ENCODE assay signal across 12 cellular contexts in the genomic region with DNA sequence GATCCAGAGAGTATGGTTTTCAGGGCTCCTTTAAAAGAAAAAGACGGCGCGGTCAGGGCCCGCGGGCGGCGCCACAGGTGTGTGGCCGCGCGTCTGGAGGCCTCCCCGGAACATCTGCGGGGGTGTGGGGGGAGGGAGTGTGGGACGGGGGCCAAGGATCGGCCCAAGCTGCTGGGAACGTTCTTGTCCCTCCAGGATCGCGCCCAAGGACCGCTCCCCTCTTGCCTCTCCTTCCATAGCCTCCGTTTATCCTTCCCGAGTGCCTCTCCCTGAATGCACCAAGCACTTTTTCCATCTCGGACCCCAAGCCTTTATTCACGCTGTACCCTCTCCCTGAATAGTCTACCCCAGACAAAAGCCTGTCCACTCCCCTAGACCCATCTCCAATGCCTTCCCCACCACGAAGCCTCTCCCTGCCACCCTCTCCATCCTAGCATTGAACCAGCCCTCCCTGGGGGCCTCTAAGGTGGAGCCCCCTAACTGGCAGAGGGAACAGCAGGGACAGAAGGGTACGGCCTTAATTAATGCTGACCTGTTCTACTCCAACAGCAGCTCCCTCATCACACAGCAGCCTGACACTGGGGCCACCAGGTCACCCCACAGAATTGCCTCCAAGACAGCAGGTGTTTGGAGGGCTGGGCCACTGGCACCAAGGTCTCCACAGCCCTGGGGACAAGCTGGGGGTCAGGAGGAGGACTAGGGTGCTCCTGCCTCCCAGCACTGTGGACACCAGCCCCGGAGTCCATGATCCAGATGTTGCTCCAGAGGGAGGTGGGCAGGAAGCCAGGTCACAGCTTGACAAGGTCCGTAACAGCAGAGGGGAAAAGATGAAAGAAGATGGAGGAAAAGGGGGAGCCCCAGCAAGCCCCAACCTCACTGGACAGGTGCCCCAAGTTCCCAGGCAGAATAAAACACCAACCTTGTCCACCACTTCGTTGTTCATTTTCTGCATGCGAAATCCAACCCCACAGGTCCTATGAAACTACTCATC. TPM values are rescaled to one million over a fixed set of nuclear protein-coding genes. Genes with fewer than 3 reads are reported as not detected.
DNase-seq lines count a peak whose midpoint lies in the region; ATAC-seq and TF ChIP-seq lines count a peak whose summit lies in the region.
"Had no signal": no experiment of that assay in that cellular context is flagged by ENCODE, and none has a peak within 500 bp of the region (broad histone marks: within the 10 kb centered on the region; RNA-seq: fewer than 3 reads in every experiment).

No MANE protein-coding gene starts in this region.

- H3K27ac ChIP-seq in iPS-18a (ENCODE audit: low read length): no peak overlapping the region
- no peak overlapping the region for H3K27ac ChIP-seq in thoracic aorta
- H3K27ac ChIP-seq: testis had no signal

- no peak for TF ChIP-seq CTCF in thoracic aorta (IDR thresholded peaks at IDR 0.05)

- H3K36me3 ChIP-seq in iPS-18a (ENCODE audit: control insufficient read depth, low read depth, low read length) (no peaks in the 10 kb centered on the region), thoracic aorta (no peaks in the 10 kb centered on the region)

- peaks cover 2% of the 10 kb centered on the region for H3K9me3 Mint-ChIP-seq in activated naive CD8-positive, alpha-beta T cell treated with anti-CD3 and anti-CD28 coated beads, Interleukin-2, amount 10 ng/mL, durations not matched to agents 7 days and 5 days
- H3K9me3 Mint-ChIP-seq in activated naive CD8-positive, alpha-beta T cell treated with anti-CD3 and anti-CD28 coated beads for 36 hours: no peaks in the 10 kb centered on the region
- H3K9me3 Mint-ChIP-seq: activated T-helper 2 cell treated with anti-CD3 and anti-CD28 coated beads, Interferon-gamma antibody, Interleukin-2, Interleukin-4, amounts not matched to agents 10 μg/mL and 5 μg/mL and 100 μg/mL, durations not matched to agents 14 hours and 24 hours and 36 hours had no signal

- H3K4me3 ChIP-seq in iPS-18a (ENCODE audit: low read length) (peak overlapping the region; percentile 65), thoracic aorta (peak overlapping the region; percentile 68)

- peaks cover 26% of the 10 kb centered on the region for H3K4me1 ChIP-seq in iPS-18a (ENCODE audit: control insufficient read depth, low read depth, low read length)
- H3K4me1 ChIP-seq in thoracic aorta (ENCODE audit: control insufficient read depth in 1 of 2, low read depth in 2 of 2): peaks cover 11 to 18% of the 10 kb centered on the region in 2 donors

- peak overlapping the region; percentile 54 for H3K27ac Mint-ChIP-seq in activated naive CD8-positive, alpha-beta T cell treated with anti-CD3 and anti-CD28 coated beads, Interleukin-2, amount 10 ng/mL, durations not matched to agents 7 days and 5 days
- H3K27ac Mint-ChIP-seq in activated naive CD8-positive, alpha-beta T cell treated with anti-CD3 and anti-CD28 coated beads for 36 hours: no peak overlapping the region
- no peak overlapping the region for H3K27ac Mint-ChIP-seq in T-helper 17 cell
- H3K27ac Mint-ChIP-seq: activated T-helper 2 cell treated with anti-CD3 and anti-CD28 coated beads, Interferon-gamma antibody, Interleukin-2, Interleukin-4, amounts not matched to agents 10 μg/mL and 5 μg/mL and 100 μg/mL, durations not matched to agents 14 hours and 24 hours and 36 hours had no signal

- H3K36me3 Mint-ChIP-seq in activated naive CD8-positive, alpha-beta T cell treated with anti-CD3 and anti-CD28 coated beads, Interleukin-2, amount 10 ng/mL, durations not matched to agents 7 days and 5 days: peaks cover 1% of the 10 kb centered on the region
- H3K36me3 Mint-ChIP-seq in activated naive CD8-positive, alpha-beta T cell treated with anti-CD3 and anti-CD28 coated beads for 36 hours: no peaks in the 10 kb centered on the region
- H3K36me3 Mint-ChIP-seq in T-helper 17 cell (ENCODE audit: low read depth): peaks cover 8% of the 10 kb centered on the region
- H3K36me3 Mint-ChIP-seq: IgD-negative memory B cell had no signal

- H3K27me3 ChIP-seq in iPS-18a (ENCODE audit: control insufficient read depth, insufficient read depth, low read length) (peaks cover 53% of the 10 kb centered on the region), thoracic aorta (replicated peaks; ENCODE audit: insufficient read depth) (peaks cover 22% of the 10 kb centered on the region)
- H3K27me3 ChIP-seq: testis had no signal

- no peak for ATAC-seq in activated naive CD8-positive, alpha-beta T cell treated with anti-CD3 and anti-CD28 coated beads, Interleukin-2, amount 10 ng/mL, durations not matched to agents 7 days and 5 days (ENCODE audit: low read depth)
- ATAC-seq in T-helper 17 cell (no peak), thoracic aorta (ENCODE audit: insufficient number of reproducible peaks, low FRiP score, low read depth) (no peak), GM21737 (IDR thresholded peaks at IDR 0.05; ENCODE audit: unreplicated experiment) (no peak), GM19455 (IDR thresholded peaks at IDR 0.05; ENCODE audit: unreplicated experiment) (no peak), GM18873 (IDR thresholded peaks at IDR 0.05; ENCODE audit: low FRiP score, unreplicated experiment) (no peak)

- no peak for DNase-seq in activated naive CD8-positive, alpha-beta T cell treated with anti-CD3 and anti-CD28 coated beads, Interleukin-2, amount 10 ng/mL, durations not matched to agents 7 days and 5 days
- no peak for DNase-seq in activated naive CD8-positive, alpha-beta T cell treated with anti-CD3 and anti-CD28 coated beads for 36 hours
- DNase-seq in T-helper 17 cell (no peak), thoracic aorta (ENCODE audit: low spot score) (no peak)
- DNase-seq: central memory CD4-positive, alpha-beta T cell; testis had no signal

- H3K27me3 Mint-ChIP-seq in activated naive CD8-positive, alpha-beta T cell treated with anti-CD3 and anti-CD28 coated beads, Interleukin-2, amount 10 ng/mL, durations not matched to agents 7 days and 5 days: peaks cover 50% of the 10 kb centered on the region
- peaks cover 77% of the 10 kb centered on the region for H3K27me3 Mint-ChIP-seq in activated naive CD8-positive, alpha-beta T cell treated with anti-CD3 and anti-CD28 coated beads for 36 hours
- peaks cover 68% of the 10 kb centered on the region for H3K27me3 Mint-ChIP-seq in T-helper 17 cell

- POLR2A ChIA-PET in activated naive CD8-positive, alpha-beta T cell treated with anti-CD3 and anti-CD28 coated beads, Interleukin-2, amount 10 ng/mL, durations not matched to agents 7 days and 5 days (lab: Charles Lee): interaction anchor here (0.6 kb wide), 1 partner anchor 14 kb away, joined by 4 read pairs; no protein-coding TSS in a partner anchor

- H3K4me3 Mint-ChIP-seq in activated naive CD8-positive, alpha-beta T cell treated with anti-CD3 and anti-CD28 coated beads, Interleukin-2, amount 10 ng/mL, durations not matched to agents 7 days and 5 days: no peak overlapping the region
- no peak overlapping the region for H3K4me3 Mint-ChIP-seq in activated naive CD8-positive, alpha-beta T cell treated with anti-CD3 and anti-CD28 coated beads for 36 hours
- H3K4me3 Mint-ChIP-seq in T-helper 17 cell: peak overlapping the region; percentile 59

- H3K9me3 ChIP-seq in T-helper 17 cell (ENCODE audit: control insufficient read depth, low read length, poor library complexity, severe bottlenecking) (peaks cover 4% of the 10 kb centered on the region), iPS-18a (ENCODE audit: control insufficient read depth, low read depth, low read length) (no peaks in the 10 kb centered on the region), thoracic aorta (no peaks in the 10 kb centered on the region)
- H3K9me3 ChIP-seq: testis had no signal

- H3K4me1 Mint-ChIP-seq in activated naive CD8-positive, alpha-beta T cell treated with anti-CD3 and anti-CD28 coated beads, Interleukin-2, amount 10 ng/mL, durations not matched to agents 7 days and 5 days: peaks cover 2% of the 10 kb centered on the region
- peaks cover 4% of the 10 kb centered on the region for H3K4me1 Mint-ChIP-seq in activated naive CD8-positive, alpha-beta T cell treated with anti-CD3 and anti-CD28 coated beads for 36 hours
- H3K4me1 Mint-ChIP-seq in T-helper 17 cell: peaks cover 8% of the 10 kb centered on the region

- H3K9ac ChIP-seq in iPS-18a (ENCODE audit: low read length): no peak overlapping the region

RNA-seq across cellular contexts. Expression of a gene that starts 3.9 kb away (rescaled TPM):
- total RNA-seq in activated naive CD8-positive, alpha-beta T cell treated with anti-CD3 and anti-CD28 coated beads, Interleukin-2, amount 10 ng/mL, durations not matched to agents 7 days and 5 days: not detected
- total RNA-seq in activated naive CD8-positive, alpha-beta T cell treated with anti-CD3 and anti-CD28 coated beads for 36 hours: not detected
- total RNA-seq in T-helper 17 cell: not detected
- 1 to 10 TPM in 1 of 2 donors, not detected in 1; 1.8 TPM for total RNA-seq in thoracic aorta
